Comparison of ENCODE assay signal across 9 cellular contexts in the genomic region with DNA sequence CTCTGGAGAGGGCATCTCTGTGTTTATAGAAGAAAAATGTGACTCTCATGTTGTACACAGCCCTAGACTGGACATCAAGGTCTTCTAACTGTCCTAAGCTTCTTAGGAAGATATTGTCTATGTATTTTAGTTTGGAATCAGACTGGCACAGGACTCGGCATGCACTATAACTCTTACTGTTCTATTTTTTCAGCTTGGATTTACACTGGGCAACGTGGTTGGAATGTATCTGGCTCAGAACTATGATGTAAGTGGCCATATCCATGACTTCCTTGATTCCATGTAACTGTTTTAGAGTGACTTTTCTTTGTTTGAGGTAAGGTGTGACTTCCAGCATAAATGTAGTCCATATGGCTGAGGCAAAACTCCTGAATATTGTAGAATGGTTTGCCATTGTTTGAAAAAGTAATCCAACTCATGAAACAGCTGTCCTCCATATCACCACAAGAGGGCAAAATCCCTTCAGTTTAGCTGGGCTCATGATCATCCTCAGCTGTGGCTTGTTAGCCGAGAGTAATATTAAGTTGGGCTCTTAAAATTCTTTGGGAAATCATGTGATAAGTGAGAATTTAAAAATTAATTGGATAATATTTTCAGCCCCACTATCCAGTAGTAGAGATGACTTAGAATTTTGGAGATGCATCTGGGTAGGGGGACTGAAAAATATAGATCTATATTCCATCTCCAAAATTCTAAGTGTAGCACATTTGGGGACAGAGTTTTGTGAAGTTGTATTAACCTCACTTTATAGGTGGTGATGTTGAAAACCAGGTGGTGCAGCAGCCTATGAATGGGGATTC. TPM values are rescaled to one million over a fixed set of nuclear protein-coding genes. Genes with fewer than 3 reads are reported as not detected.
A peak's percentile ranks its signal among the peaks of the same experiment; 100 is the strongest.
DNase-seq lines count a peak whose midpoint lies in the region; ATAC-seq and TF ChIP-seq lines count a peak whose summit lies in the region.
"Had no signal": no experiment of that assay in that cellular context is flagged by ENCODE, and none has a peak within 500 bp of the region (broad histone marks: within the 10 kb centered on the region; RNA-seq: fewer than 3 reads in every experiment).

No MANE protein-coding gene starts in this region.

- H3K27me3 ChIP-seq in BJ (ENCODE audit: control insufficient read depth, insufficient read depth, low read length) = no peaks in the 10 kb centered on the region

- H3K4me1 Mint-ChIP-seq in MCF 10A (ENCODE audit: insufficient read depth, unreplicated experiment) (peaks cover 37% of the 10 kb centered on the region), type B pancreatic cell (ENCODE audit: unreplicated experiment) (peaks cover 10% of the 10 kb centered on the region)

- CTCF ChIA-PET in BJ (lab: Yijun Ruan, JAX) = interaction anchor here (0.5 to 8.5 kb wide), 29 partner anchors 10 to 1049 kb away, joined by 3 to 112 read pairs (median 4); partner anchors contain the start of gene STMP1
- CTCF ChIA-PET in MCF 10A (lab: Yijun Ruan, JAX) = interaction anchor here (0.6 to 8.4 kb wide), 50 partner anchors 9 to 1918 kb away, joined by 3 to 171 read pairs (median 4); partner anchors contain the start of gene STMP1

- H3K36me3 Mint-ChIP-seq in MCF 10A (ENCODE audit: insufficient read depth, unreplicated experiment) (peaks cover 35% of the 10 kb centered on the region), type B pancreatic cell (peaks cover 30% of the 10 kb centered on the region)

- H3K9me3 Mint-ChIP-seq in MCF 10A (ENCODE audit: unreplicated experiment) (no peaks in the 10 kb centered on the region), type B pancreatic cell (peaks cover 4% of the 10 kb centered on the region)
- H3K9me3 Mint-ChIP-seq: IgD-negative memory B cell had no signal

- intact Hi-C loops in MCF 10A (cut with micrococcal nuclease) (loop anchor here (1.0 to 10.0 kb wide), 3 partner anchors 125 to 1922 kb away; no protein-coding TSS in a partner anchor), left colon (cut with DNase I, micrococcal nuclease) (loop anchor here in 1 of 2 donors (5.0 to 10.0 kb wide), 2 partner anchors 122 to 340 kb away; no protein-coding TSS in a partner anchor)

- no TSS peak for BruUV-seq in MCF 10A (replicated peaks; lab: Mats Ljungman, UMichigan)

- 0 out of 2 replicates have a peak, but pooled peaks cover 1% of the 10 kb centered on the region for H3K36me3 ChIP-seq in BJ (ENCODE audit: control insufficient read depth, insufficient read depth, low read length)

- H3K27ac Mint-ChIP-seq in MCF 10A (ENCODE audit: low read depth, unreplicated experiment) (peak overlapping the region; percentile 46), type B pancreatic cell (peak overlapping the region; percentile 32)
- H3K27ac Mint-ChIP-seq: IgD-negative memory B cell had no signal

- H3K4me3 Mint-ChIP-seq in MCF 10A (ENCODE audit: unreplicated experiment) (no peak overlapping the region), type B pancreatic cell (no peak overlapping the region)
- H3K4me3 Mint-ChIP-seq: IgD-negative memory B cell had no signal

- TF ChIP-seq CTCF in BJ (IDR thresholded peaks at IDR 0.05; ENCODE audit: insufficient read depth, low read depth, low read length) = peak; percentile 84
- TF ChIP-seq CTCF in MCF 10A (IDR thresholded peaks at IDR 0.05; ENCODE audit: unreplicated experiment) = peak; percentile 67
- peak; percentile 86 for TF ChIP-seq CTCF in type B pancreatic cell (conservative IDR thresholded peaks at IDR 0.05)

- peak; percentile 93 for ATAC-seq in GM18861 (IDR thresholded peaks at IDR 0.05; ENCODE audit: unreplicated experiment)
- ATAC-seq in HG03280 (IDR thresholded peaks at IDR 0.05; ENCODE audit: unreplicated experiment) = peak; percentile 73
- peak; percentile 72 for ATAC-seq in left colon

- H3K27me3 Mint-ChIP-seq in MCF 10A (ENCODE audit: insufficient read depth, unreplicated experiment) (no peaks in the 10 kb centered on the region), type B pancreatic cell (no peaks in the 10 kb centered on the region)
- H3K27me3 Mint-ChIP-seq: IgD-negative memory B cell had no signal

- no peak for DNase-seq in BJ (ENCODE audit: low read depth)
- peak; percentile 38 for DNase-seq in NCI-H526 treated with DMSO at 0.1 percent for 48 hours (lab: John Stamatoyannopoulos, UW)
- peak; percentile 77 for DNase-seq in MCF 10A (ENCODE audit: unreplicated experiment)
- no peak for DNase-seq in left colon
- no peak for DNase-seq in type B pancreatic cell (ENCODE audit: extremely low spot score, unreplicated experiment)
- DNase-seq in islet precursor cell = no peak

- POLR2A ChIA-PET in BJ (lab: Charles Lee) (interaction anchor here (0.6 kb wide), 3 partner anchors 8 to 67 kb away, joined by 3 to 12 read pairs (median 4); no protein-coding TSS in a partner anchor), MCF 10A (lab: Yijun Ruan, JAX) (interaction anchor here (0.6 to 3.3 kb wide), 12 partner anchors 10 to 1014 kb away, joined by 3 to 42 read pairs (median 3); partner anchors contain the start of gene STMP1)

- H3K4me3 ChIP-seq in BJ (ENCODE audit: low read depth, low read length) = no peak overlapping the region

RNA-seq across cellular contexts. Expression of gene STMP1, which starts 10.4 kb away (rescaled TPM):
- 17.0 and 37.2 TPM in 2 replicates for polyA plus RNA-seq in BJ (2011; rRNA removed)
- polyA minus RNA-seq in BJ (2011; rRNA and poly(A)+ RNA removed) = 8.3 and 12.0 TPM in 2 replicates
- total RNA-seq in MCF 10A (2022) = 33.6 and 37.0 TPM in 2 replicates
- total RNA-seq in left colon = 10 to 100 TPM; 22.6 to 30.4 TPM
- 58.2 and 61.1 TPM in 2 replicates for total RNA-seq in type B pancreatic cell (ENCODE audit: low replicate concordance)

RNA-seq across cellular contexts. Expression of gene SLC13A4, which starts 55.2 kb away (rescaled TPM):
- polyA plus RNA-seq in BJ (2011; rRNA removed) = 0.04 TPM in 2 replicates
- 0.05 TPM in 1 of 2 replicates, not detected in the other for polyA minus RNA-seq in BJ (2011; rRNA and poly(A)+ RNA removed)
- total RNA-seq in MCF 10A (2022) = not detected in 2 replicates
- not detected for total RNA-seq in left colon
- 5.2 and 11.3 TPM in 2 replicates for total RNA-seq in type B pancreatic cell (ENCODE audit: low replicate concordance)

Comparison
In these comparisons a context has a peak if more than half of its experiments do, and no peak if none do; other contexts are left out.
1. DNase-seq: peak in NCI-H526 treated with DMSO at 0.1 percent for 48 hours (single experiment) and MCF 10A (single experiment); none in BJ (single experiment), left colon (0 of 2), type B pancreatic cell (single experiment) and islet precursor cell (single experiment).
2. Peak in every context shown above with its lines, with median percentiles within 50 percentile points of each other: CTCF ChIP-seq and ATAC-seq.